13 cellular contexts compared by ENCODE assay signal in the genomic region with DNA sequence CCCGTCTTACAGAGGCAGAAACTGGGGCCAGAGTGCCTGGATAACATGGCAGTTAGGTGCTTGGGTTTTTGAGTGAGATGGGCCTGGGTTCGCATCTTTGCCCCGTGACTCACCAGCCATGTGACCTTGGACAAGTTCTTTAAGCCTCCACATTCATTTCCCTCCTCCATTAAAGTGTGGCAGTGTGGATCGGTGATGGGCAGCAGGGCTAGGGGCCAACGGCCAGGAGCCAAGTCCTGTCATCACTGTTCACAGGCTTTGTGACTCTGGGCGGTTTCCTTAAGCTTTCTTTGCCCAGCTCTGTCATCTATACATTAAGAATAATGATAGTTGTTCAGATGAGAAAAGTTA.
DNase-seq lines count a peak whose midpoint lies in the region; ATAC-seq and TF ChIP-seq lines count a peak whose summit lies in the region.
"Had no signal": no experiment of that assay in that cellular context is flagged by ENCODE, and none has a peak within 500 bp of the region (broad histone marks: within the 10 kb centered on the region; RNA-seq: fewer than 3 reads in every experiment).

No MANE protein-coding gene starts in this region.

- H3K4me1 Mint-ChIP-seq in T-cell: no peaks in the 10 kb centered on the region
- H3K4me1 Mint-ChIP-seq: CD4-positive, CD25-positive, alpha-beta regulatory T cell had no signal

- no peak overlapping the region for H3K4me3 ChIP-seq in SK-N-SH (ENCODE audit: low read depth in 2 of 2, low read length in 1 of 2)
- H3K4me3 ChIP-seq in retinal pigment epithelial cell (ENCODE audit: low read length): no peak overlapping the region
- H3K4me3 ChIP-seq: psoas muscle, transverse colon had no signal

- no peak for ATAC-seq in T-cell (replicated peaks in 1 of 4)
- ATAC-seq in GM19397 (IDR thresholded peaks at IDR 0.05; ENCODE audit: unreplicated experiment): no peak
- ATAC-seq: psoas muscle had no signal

- no peaks in the 10 kb centered on the region for H3K27me3 ChIP-seq in SK-N-SH (ENCODE audit: insufficient read depth)
- H3K27me3 ChIP-seq: transverse colon had no signal

- peaks cover 0 to 2% of the 10 kb centered on the region in 2 experiments; a peak in 1 of 4 replicates for H3K4me1 ChIP-seq in SK-N-SH (ENCODE audit: control insufficient read depth in 1 of 2, insufficient read depth in 2 of 2, low read depth in 1 of 2, low read length in 1 of 2)
- H3K4me1 ChIP-seq: psoas muscle, transverse colon had no signal

- no peak for TF ChIP-seq CTCF in SK-N-SH (IDR thresholded peaks at IDR 0.05)
- no peak for TF ChIP-seq CTCF in retinal pigment epithelial cell (conservative IDR thresholded peaks at IDR 0.05; ENCODE audit: low read depth, low read length)

- no peaks in the 10 kb centered on the region for H3K9me3 ChIP-seq in SK-N-SH
- H3K9me3 ChIP-seq: psoas muscle, transverse colon had no signal

- H3K36me3 Mint-ChIP-seq in T-cell: no peaks in the 10 kb centered on the region
- H3K36me3 Mint-ChIP-seq: CD4-positive, CD25-positive, alpha-beta regulatory T cell had no signal

- no peaks in the 10 kb centered on the region for H3K27me3 Mint-ChIP-seq in T-cell
- H3K27me3 Mint-ChIP-seq: CD4-positive, CD25-positive, alpha-beta regulatory T cell had no signal

- no peaks in the 10 kb centered on the region for H4K20me1 ChIP-seq in SK-N-SH (ENCODE audit: insufficient read depth)

- no peak overlapping the region for H3K27ac Mint-ChIP-seq in T-cell
- H3K27ac Mint-ChIP-seq: CD4-positive, CD25-positive, alpha-beta regulatory T cell had no signal

- H3K27ac ChIP-seq in SK-N-SH (ENCODE audit: low read depth in 2 of 2, low read length in 1 of 2): no peak overlapping the region
- H3K27ac ChIP-seq: psoas muscle, transverse colon had no signal

- CTCF ChIA-PET in SK-N-SH (lab: Yijun Ruan, JAX): no interaction called here
- CTCF ChIA-PET in T-cell (lab: Charles Lee): no interaction called here

- peak; percentile 24 for DNase-seq in HS-27A (ENCODE audit: low read depth)
- no peak for DNase-seq in SK-N-SH
- peak; percentile 89 for DNase-seq in glomerular visceral epithelial cell (ENCODE audit: extremely low spot score)
- DNase-seq in retinal pigment epithelial cell (ENCODE audit: low read depth): peak; percentile 22
- DNase-seq in KG1 (lab: John Stamatoyannopoulos, UW): no peak
- no peak for DNase-seq in T-cell
- DNase-seq: activated CD8-positive, alpha-beta memory T cell treated with anti-CD3 and anti-CD28 coated beads for 24 hours; activated gamma-delta T cell treated with Interleukin-2 at 50 U/mL for 16 hours; CD4-positive, CD25-positive, alpha-beta regulatory T cell; NCI-H1048; transverse colon had no signal

- H3K4me2 ChIP-seq in SK-N-SH: no peak overlapping the region

- no peak overlapping the region for H3K4me3 Mint-ChIP-seq in T-cell
- H3K4me3 Mint-ChIP-seq: CD4-positive, CD25-positive, alpha-beta regulatory T cell had no signal

- TF ChIP-seq RAD21 in SK-N-SH (IDR thresholded peaks at IDR 0.05; ENCODE audit: low read length): no peak

- POLR2A ChIA-PET in SK-N-SH (lab: Yijun Ruan, JAX) (no interaction called here), T-cell (lab: Charles Lee) (no interaction called here)

- no peaks in the 10 kb centered on the region for H3K9me3 Mint-ChIP-seq in T-cell

- no peak for TF ChIP-seq EP300 in SK-N-SH (IDR thresholded peaks at IDR 0.05; ENCODE audit: borderline replicate concordance in 1 of 2, low read depth in 1 of 2, low read length in 1 of 2)

- H3K9me2 ChIP-seq in SK-N-SH: no peaks in the 10 kb centered on the region

- no peaks in the 10 kb centered on the region for H3F3A ChIP-seq in SK-N-SH (replicated peaks; ENCODE audit: insufficient read depth)

- no peaks in the 10 kb centered on the region for H3K36me3 ChIP-seq in SK-N-SH (replicated peaks in 1 of 2; ENCODE audit: control insufficient read depth in 1 of 2, insufficient read depth in 2 of 2, low read length in 1 of 2)
- H3K36me3 ChIP-seq: transverse colon had no signal

- H3K79me2 ChIP-seq in SK-N-SH (ENCODE audit: insufficient read depth): no peaks in the 10 kb centered on the region

- H3K9ac ChIP-seq in SK-N-SH: no peak overlapping the region

- H2AFZ ChIP-seq in SK-N-SH (ENCODE audit: low read depth): peak overlapping the region; percentile 18; the same call in 1 of the 2 replicates

- WGBS in SK-N-SH (ENCODE audit: low lambda C conversion rate): 56% methylated on average over 4 of the region's 6 CpGs

TF ChIP-seq in SK-N-SH, 30 proteins besides CTCF, POLR2A, EP300 and RAD21:
- TF ChIP-seq, protein P1, sequence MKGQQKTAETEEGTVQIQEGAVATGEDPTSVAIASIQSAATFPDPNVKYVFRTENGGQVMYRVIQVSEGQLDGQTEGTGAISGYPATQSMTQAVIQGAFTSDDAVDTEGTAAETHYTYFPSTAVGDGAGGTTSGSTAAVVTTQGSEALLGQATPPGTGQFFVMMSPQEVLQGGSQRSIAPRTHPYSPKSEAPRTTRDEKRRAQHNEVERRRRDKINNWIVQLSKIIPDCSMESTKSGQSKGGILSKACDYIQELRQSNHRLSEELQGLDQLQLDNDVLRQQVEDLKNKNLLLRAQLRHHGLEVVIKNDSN (IDR thresholded peaks at IDR 0.05; ENCODE audit: borderline replicate concordance, low read depth): peak; percentile 69
- no peak for TF ChIP-seq POLR2AphosphoS5 (IDR thresholded peaks at IDR 0.05; ENCODE audit: low read depth, low read length)
- peak; percentile 67 for TF ChIP-seq NFIC (IDR thresholded peaks at IDR 0.05; ENCODE audit: borderline replicate concordance)
- 0 out of 2 replicates have a peak, but pooled peaks have one; percentile 18 for TF ChIP-seq TCF12 (IDR thresholded peaks at IDR 0.05)
- TF ChIP-seq, protein P2, sequence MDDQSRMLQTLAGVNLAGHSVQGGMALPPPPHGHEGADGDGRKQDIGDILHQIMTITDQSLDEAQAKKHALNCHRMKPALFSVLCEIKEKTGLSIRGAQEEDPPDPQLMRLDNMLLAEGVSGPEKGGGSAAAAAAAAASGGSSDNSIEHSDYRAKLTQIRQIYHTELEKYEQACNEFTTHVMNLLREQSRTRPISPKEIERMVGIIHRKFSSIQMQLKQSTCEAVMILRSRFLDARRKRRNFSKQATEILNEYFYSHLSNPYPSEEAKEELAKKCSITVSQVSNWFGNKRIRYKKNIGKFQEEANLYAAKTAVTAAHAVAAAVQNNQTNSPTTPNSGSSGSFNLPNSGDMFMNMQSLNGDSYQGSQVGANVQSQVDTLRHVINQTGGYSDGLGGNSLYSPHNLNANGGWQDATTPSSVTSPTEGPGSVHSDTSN (IDR thresholded peaks at IDR 0.05): peak; percentile 61
- peak; percentile 16; the same call in 1 of the 2 replicates for TF ChIP-seq FOSL2 (IDR thresholded peaks at IDR 0.05; ENCODE audit: borderline replicate concordance, low read depth)

Comparison
In these comparisons a context has a peak if more than half of its experiments do, and no peak if none do; other contexts are left out.
1. DNase-seq: peak in HS-27A (single experiment), glomerular visceral epithelial cell (single experiment) and retinal pigment epithelial cell (single experiment); none in SK-N-SH (single experiment), KG1 (single experiment) and T-cell (0 of 34).